ENCODE assay signal across 19 cellular contexts in genomic region chr16:27353853-27354252, GRCh38. TPM values are rescaled to one million over a fixed set of nuclear protein-coding genes. Genes with fewer than 3 reads are reported as not detected.
A peak's percentile ranks its signal among the peaks of the same experiment; 100 is the strongest.
DNase-seq lines count a peak whose midpoint lies in the region; ATAC-seq, FAIRE-seq and TF ChIP-seq lines count a peak whose summit lies in the region.
"Had no signal": no experiment of that assay in that cellular context is flagged by ENCODE, and none has a peak within 500 bp of the region (broad histone marks: within the 10 kb centered on the region; RNA-seq: fewer than 3 reads in every experiment).

No MANE protein-coding gene starts in this region.

- H3K27me3 ChIP-seq in CD4-positive, alpha-beta memory T cell (ENCODE audit: insufficient read depth, low read length) = no peaks in the 10 kb centered on the region

- H3K36me3 ChIP-seq in CD4-positive, alpha-beta memory T cell (ENCODE audit: insufficient read depth, low read length) = peaks cover 74% of the 10 kb centered on the region

- POLR2A ChIA-PET in CD4-positive, alpha-beta memory T cell (lab: Charles Lee; ENCODE audit: partially characterized antibody) = no interaction called here
- POLR2A ChIA-PET in WTC11 (lab: Charles Lee) = no interaction called here

- H3K4me3 Mint-ChIP-seq in T-helper 1 cell treated with Interleukin-12 subunit alpha and Interleukin-12 subunit beta and Interleukin-4 antibody, amounts not matched to agents 30 μg/mL and 1 μg/mL, for 36 hours = no peak overlapping the region
- no peak overlapping the region for H3K4me3 Mint-ChIP-seq in CD4-positive, alpha-beta memory T cell
- no peak overlapping the region for H3K4me3 Mint-ChIP-seq in WTC11
- H3K4me3 Mint-ChIP-seq: activated B cell treated with CpG ODN at 0.5 μM for 24 hours, endodermal cell, H9 had no signal

- ATAC-seq in WTC11 = no peak
- ATAC-seq: left ventricle myocardium superior had no signal

- no peaks in the 10 kb centered on the region for H3K9me3 ChIP-seq in CD4-positive, alpha-beta memory T cell (ENCODE audit: control insufficient read depth in 1 of 2, low read length in 2 of 2)
- H3K9me3 ChIP-seq: A549 had no signal

- no peaks in the 10 kb centered on the region for H3K4me1 ChIP-seq in CD4-positive, alpha-beta memory T cell (ENCODE audit: insufficient read depth, low read length)
- H3K4me1 ChIP-seq: A549 had no signal

- no peak for TF ChIP-seq CTCF in WTC11 (IDR thresholded peaks at IDR 0.05)

- CTCF ChIA-PET in CD4-positive, alpha-beta memory T cell (lab: Charles Lee; ENCODE audit: partially characterized antibody) = interaction anchor here (2.6 kb wide), 1 partner anchor 174 kb away, joined by 19 read pairs; no protein-coding TSS in a partner anchor
- CTCF ChIA-PET in WTC11 (lab: Charles Lee) = no interaction called here

- no peak overlapping the region for H3K4me3 ChIP-seq in CD4-positive, alpha-beta memory T cell (ENCODE audit: low read length in 2 of 2)
- H3K4me3 ChIP-seq: A549 had no signal

- H3K36me3 Mint-ChIP-seq in T-helper 1 cell treated with Interleukin-12 subunit alpha and Interleukin-12 subunit beta and Interleukin-4 antibody, amounts not matched to agents 30 μg/mL and 1 μg/mL, for 36 hours (ENCODE audit: low read depth) = peaks cover 84% of the 10 kb centered on the region
- H3K36me3 Mint-ChIP-seq in CD4-positive, alpha-beta memory T cell = peaks cover 78 to 84% of the 10 kb centered on the region in 2 donors
- H3K36me3 Mint-ChIP-seq in WTC11 = peaks cover 61% of the 10 kb centered on the region

- no peaks in the 10 kb centered on the region for H3K9me3 Mint-ChIP-seq in T-helper 1 cell treated with Interleukin-12 subunit alpha and Interleukin-12 subunit beta and Interleukin-4 antibody, amounts not matched to agents 30 μg/mL and 1 μg/mL, for 36 hours
- peaks cover 0 to 1% (median 0%) of the 10 kb centered on the region in 8 donors for H3K9me3 Mint-ChIP-seq in CD4-positive, alpha-beta memory T cell
- peaks cover 6% of the 10 kb centered on the region for H3K9me3 Mint-ChIP-seq in WTC11
- H3K9me3 Mint-ChIP-seq: activated B cell treated with CpG ODN at 0.5 μM for 24 hours, H9 had no signal

- peak overlapping the region; percentile 45 for H3K27ac Mint-ChIP-seq in T-helper 1 cell treated with Interleukin-12 subunit alpha and Interleukin-12 subunit beta and Interleukin-4 antibody, amounts not matched to agents 30 μg/mL and 1 μg/mL, for 36 hours
- peak overlapping the region in 6 of 7 donors; percentile 25 to 85 (median 72) for H3K27ac Mint-ChIP-seq in CD4-positive, alpha-beta memory T cell
- no peak overlapping the region for H3K27ac Mint-ChIP-seq in WTC11
- H3K27ac Mint-ChIP-seq: endodermal cell, H9 had no signal

- intact Hi-C loops in CD4-positive, alpha-beta memory T cell (cut with micrococcal nuclease) = no loop called here

- no peak overlapping the region for H3K27ac ChIP-seq in CD4-positive, alpha-beta memory T cell (ENCODE audit: low read depth, low read length)
- H3K27ac ChIP-seq: A549 had no signal

- FAIRE-seq in urothelium cell line (lab: Jason Lieb, UNC) = no peak
- FAIRE-seq: A549 had no signal

- TF ChIP-seq POLR2A in erythroblast (IDR thresholded peaks at IDR 0.05; ENCODE audit: low read length) = no peak

- no peaks in the 10 kb centered on the region for H3K27me3 Mint-ChIP-seq in T-helper 1 cell treated with Interleukin-12 subunit alpha and Interleukin-12 subunit beta and Interleukin-4 antibody, amounts not matched to agents 30 μg/mL and 1 μg/mL, for 36 hours (ENCODE audit: low read depth)
- no peaks in the 10 kb centered on the region for H3K27me3 Mint-ChIP-seq in CD4-positive, alpha-beta memory T cell
- no peaks in the 10 kb centered on the region for H3K27me3 Mint-ChIP-seq in WTC11 (ENCODE audit: low read depth)
- H3K27me3 Mint-ChIP-seq: activated B cell treated with CpG ODN at 0.5 μM for 24 hours had no signal

- peaks cover 27% of the 10 kb centered on the region for H3K4me1 Mint-ChIP-seq in T-helper 1 cell treated with Interleukin-12 subunit alpha and Interleukin-12 subunit beta and Interleukin-4 antibody, amounts not matched to agents 30 μg/mL and 1 μg/mL, for 36 hours (ENCODE audit: low read depth)
- peaks cover 12 to 27% (median 14%) of the 10 kb centered on the region in 4 donors for H3K4me1 Mint-ChIP-seq in CD4-positive, alpha-beta memory T cell
- peaks cover 6% of the 10 kb centered on the region for H3K4me1 Mint-ChIP-seq in WTC11

- no peak for DNase-seq in T-helper 1 cell
- no peak for DNase-seq in CD4-positive, alpha-beta memory T cell
- no peak for DNase-seq in WTC11 (ENCODE audit: low spot score)
- DNase-seq in erythroblast (lab: John Stamatoyannopoulos, UW) = peak; percentile 8 to 43
- no peak for DNase-seq in urothelium cell line (ENCODE audit: low spot score)
- DNase-seq in ecto neural progenitor cell (ENCODE audit: low spot score) = no peak
- DNase-seq in NCI-H187 treated with DMSO at 0.1 percent for 48 hours (lab: John Stamatoyannopoulos, UW) = no peak
- DNase-seq: activated B cell treated with CpG ODN at 0.5 μM for 24 hours, C1 segment of cervical spinal cord, DMS79 treated with DMSO at 0.1 percent for 48 hours, endodermal cell, H9, head of caudate nucleus, left ventricle myocardium superior, NCI-H1048, NCI-H2029, NCI-H524 treated with DMSO at 0.1 percent for 48 hours had no signal

TF ChIP-seq in WTC11, 78 proteins besides CTCF, POLR2A, EP300 and RAD21:
- TF ChIP-seq, protein P1, sequence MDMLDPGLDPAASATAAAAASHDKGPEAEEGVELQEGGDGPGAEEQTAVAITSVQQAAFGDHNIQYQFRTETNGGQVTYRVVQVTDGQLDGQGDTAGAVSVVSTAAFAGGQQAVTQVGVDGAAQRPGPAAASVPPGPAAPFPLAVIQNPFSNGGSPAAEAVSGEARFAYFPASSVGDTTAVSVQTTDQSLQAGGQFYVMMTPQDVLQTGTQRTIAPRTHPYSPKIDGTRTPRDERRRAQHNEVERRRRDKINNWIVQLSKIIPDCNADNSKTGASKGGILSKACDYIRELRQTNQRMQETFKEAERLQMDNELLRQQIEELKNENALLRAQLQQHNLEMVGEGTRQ (CRISPR knock-in tag; IDR thresholded peaks at IDR 0.05) = peak; percentile 32; the same call in 1 of the 2 replicates
- TF ChIP-seq, protein P2, sequence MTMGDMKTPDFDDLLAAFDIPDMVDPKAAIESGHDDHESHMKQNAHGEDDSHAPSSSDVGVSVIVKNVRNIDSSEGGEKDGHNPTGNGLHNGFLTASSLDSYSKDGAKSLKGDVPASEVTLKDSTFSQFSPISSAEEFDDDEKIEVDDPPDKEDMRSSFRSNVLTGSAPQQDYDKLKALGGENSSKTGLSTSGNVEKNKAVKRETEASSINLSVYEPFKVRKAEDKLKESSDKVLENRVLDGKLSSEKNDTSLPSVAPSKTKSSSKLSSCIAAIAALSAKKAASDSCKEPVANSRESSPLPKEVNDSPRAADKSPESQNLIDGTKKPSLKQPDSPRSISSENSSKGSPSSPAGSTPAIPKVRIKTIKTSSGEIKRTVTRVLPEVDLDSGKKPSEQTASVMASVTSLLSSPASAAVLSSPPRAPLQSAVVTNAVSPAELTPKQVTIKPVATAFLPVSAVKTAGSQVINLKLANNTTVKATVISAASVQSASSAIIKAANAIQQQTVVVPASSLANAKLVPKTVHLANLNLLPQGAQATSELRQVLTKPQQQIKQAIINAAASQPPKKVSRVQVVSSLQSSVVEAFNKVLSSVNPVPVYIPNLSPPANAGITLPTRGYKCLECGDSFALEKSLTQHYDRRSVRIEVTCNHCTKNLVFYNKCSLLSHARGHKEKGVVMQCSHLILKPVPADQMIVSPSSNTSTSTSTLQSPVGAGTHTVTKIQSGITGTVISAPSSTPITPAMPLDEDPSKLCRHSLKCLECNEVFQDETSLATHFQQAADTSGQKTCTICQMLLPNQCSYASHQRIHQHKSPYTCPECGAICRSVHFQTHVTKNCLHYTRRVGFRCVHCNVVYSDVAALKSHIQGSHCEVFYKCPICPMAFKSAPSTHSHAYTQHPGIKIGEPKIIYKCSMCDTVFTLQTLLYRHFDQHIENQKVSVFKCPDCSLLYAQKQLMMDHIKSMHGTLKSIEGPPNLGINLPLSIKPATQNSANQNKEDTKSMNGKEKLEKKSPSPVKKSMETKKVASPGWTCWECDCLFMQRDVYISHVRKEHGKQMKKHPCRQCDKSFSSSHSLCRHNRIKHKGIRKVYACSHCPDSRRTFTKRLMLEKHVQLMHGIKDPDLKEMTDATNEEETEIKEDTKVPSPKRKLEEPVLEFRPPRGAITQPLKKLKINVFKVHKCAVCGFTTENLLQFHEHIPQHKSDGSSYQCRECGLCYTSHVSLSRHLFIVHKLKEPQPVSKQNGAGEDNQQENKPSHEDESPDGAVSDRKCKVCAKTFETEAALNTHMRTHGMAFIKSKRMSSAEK (CRISPR knock-in tag; IDR thresholded peaks at IDR 0.05; ENCODE audit: borderline replicate concordance) = no peak

RNA-seq across cellular contexts. Expression of gene IL4R, which starts 40.1 kb away (rescaled TPM):
- 100 to 1,000 TPM; 143 to 152 TPM for total RNA-seq in CD4-positive, alpha-beta memory T cell
- 10 to 100 TPM; 32.6 to 66.1 TPM for polyA plus RNA-seq in CD4-positive, alpha-beta memory T cell
- total RNA-seq in WTC11 (2021) = 22.2 to 28.7 TPM (median 22.4 TPM) in 3 replicates

RNA-seq across cellular contexts. Expression of gene IL21R, which starts 48.1 kb away (rescaled TPM):
- total RNA-seq in CD4-positive, alpha-beta memory T cell = 10 to 100 TPM; 28.3 to 29.1 TPM
- 10 to 100 TPM; 18.4 to 28.3 TPM for polyA plus RNA-seq in CD4-positive, alpha-beta memory T cell
- 0.27 to 0.70 TPM (median 0.32 TPM) in 3 replicates for total RNA-seq in WTC11 (2021)

Comparison
In these comparisons a context has a peak if more than half of its experiments do, and no peak if none do; other contexts are left out.
1. DNase-seq: peak in erythroblast (2 of 2); none in T-helper 1 cell (0 of 5), CD4-positive, alpha-beta memory T cell (0 of 5), WTC11 (single experiment), urothelium cell line (single experiment), ecto neural progenitor cell (single experiment) and NCI-H187 treated with DMSO at 0.1 percent for 48 hours (single experiment).
2. RNA of gene IL21R, which starts 48.1 kb away (total RNA-seq): 28.3 to 29.1 TPM in CD4-positive, alpha-beta memory T cell; 0.27 to 0.70 TPM in WTC11; every median in the first group is over 10 times any median in the second.